Comparison of ENCODE assay signal across 28 cellular contexts in the genomic region with DNA sequence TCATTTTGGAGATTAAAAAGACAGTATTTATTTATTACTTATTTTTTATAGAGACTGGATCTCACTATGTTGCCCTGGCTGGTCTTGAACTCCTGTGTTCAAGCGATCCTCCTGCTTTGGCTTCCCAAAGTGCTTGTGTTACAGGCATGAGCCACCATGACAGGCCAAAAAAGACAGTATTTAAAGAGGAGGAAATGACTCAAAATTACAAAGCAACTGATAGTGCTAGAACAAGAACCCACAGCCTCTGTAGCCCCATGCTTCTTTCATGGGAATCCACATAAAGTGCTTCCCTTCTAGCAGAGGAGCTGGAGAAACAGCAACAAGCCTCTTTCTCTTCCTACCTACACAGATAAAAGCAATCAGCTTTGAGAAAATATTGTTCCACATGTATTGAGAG.
"Had no signal": no experiment of that assay in that cellular context is flagged by ENCODE, and none has a peak within 500 bp of the region (broad histone marks: within the 10 kb centered on the region; RNA-seq: fewer than 3 reads in every experiment).

No MANE protein-coding gene starts in this region.

- DNase-seq: Karpas-422, MM.1S, MV-4-11, NCI-H1092, NCI-H1105, NCI-H1417 treated with DMSO at 0.1 percent for 48 hours, NCI-H1436 treated with DMSO at 0.1 percent for 48 hours, NCI-H1694 treated with DMSO at 0.1 percent for 48 hours, NCI-H187 treated with DMSO at 0.1 percent for 48 hours, NCI-H2029, NCI-H2081, NCI-H2171 treated with DMSO at 0.1 percent for 48 hours, NCI-H2227 treated with DMSO at 0.1 percent for 48 hours, NCI-H345, NCI-H446 treated with DMSO at 0.1 percent for 48 hours, NCI-H510A, NCI-H526, NCI-H69, NCI-H748 treated with DMSO at 0.1 percent for 48 hours, NCI-H82, PC-9, Right ventricle myocardium superior, RPMI8226, SHP77 treated with DMSO at 0.1 percent for 48 hours, SK-N-SH, SW 1271, T-helper 1 cell had no signal

- ATAC-seq: Panc1 had no signal
